ENCODE assay signal across 7 cellular contexts in the genomic region with DNA sequence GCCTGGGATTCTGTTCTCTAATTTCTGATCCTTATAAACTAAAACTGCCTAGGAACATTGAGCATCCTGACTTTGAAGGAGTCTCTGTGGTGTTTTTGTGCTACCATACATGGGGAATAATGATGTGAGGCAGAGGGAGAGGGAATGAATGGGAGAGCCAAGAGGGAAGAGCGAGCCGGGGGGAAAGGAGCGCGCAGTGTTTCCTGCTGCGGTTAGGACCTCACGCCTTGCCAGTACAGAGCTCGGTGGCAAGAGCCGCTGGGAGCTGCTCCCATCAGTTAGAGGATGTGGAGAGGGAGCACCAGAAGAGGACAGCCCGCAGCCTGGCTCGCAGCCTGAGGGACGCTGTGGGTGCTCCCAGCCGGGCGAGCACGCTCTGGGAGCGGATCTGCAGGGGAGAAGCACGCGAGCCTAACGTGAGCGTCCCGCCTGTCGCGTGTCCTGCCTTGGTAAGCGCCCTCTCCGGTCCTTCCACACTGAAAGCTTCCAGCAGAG.
A peak's percentile ranks its signal among the peaks of the same experiment; 100 is the strongest.
DNase-seq lines count a peak whose midpoint lies in the region; ATAC-seq and TF ChIP-seq lines count a peak whose summit lies in the region.

No MANE protein-coding gene starts in this region.

- H3K36me3 Mint-ChIP-seq in naive B cell = no peaks in the 10 kb centered on the region

- H3K27ac Mint-ChIP-seq in naive B cell = peak overlapping the region; percentile 98 to 100 (median 100)

- no peaks in the 10 kb centered on the region for H3K27me3 Mint-ChIP-seq in naive B cell

- peaks cover 65 to 78% (median 73%) of the 10 kb centered on the region in 3 donors for H3K4me1 Mint-ChIP-seq in naive B cell

- DNase-seq in RPMI8226 (peak; percentile 48), epidermal melanocyte (ENCODE audit: insufficient read length, low spot score) (peak; percentile 53), naive B cell (no peak), NCI-H2029 (lab: John Stamatoyannopoulos, UW) (no peak), GM10266 (ENCODE audit: extremely low spot score) (no peak)

- peaks cover 0 to 5% (median 0%) of the 10 kb centered on the region in 7 donors for H3K9me3 Mint-ChIP-seq in naive B cell

- no peak for TF ChIP-seq POLR2A in GM18505 (IDR thresholded peaks at IDR 0.05; ENCODE audit: borderline replicate concordance, extremely low read depth, insufficient read depth, insufficient read length)

- no peak for TF ChIP-seq CTCF in GM10266 (IDR thresholded peaks at IDR 0.05; ENCODE audit: control insufficient read depth, insufficient read depth, low read depth, missing control alignments)

- H3K4me3 Mint-ChIP-seq in naive B cell = peak overlapping the region; percentile 85 to 98 (median 91)

- ATAC-seq in GM18505 (IDR thresholded peaks at IDR 0.05; ENCODE audit: unreplicated experiment) (peak; percentile 2), HG02759 (IDR thresholded peaks at IDR 0.05; ENCODE audit: unreplicated experiment) (peak; percentile 6), naive B cell (ENCODE audit: low read depth in 2 of 2) (peak in 1 of 2 donors; percentile 1)

Comparison
In these comparisons a context has a peak if more than half of its experiments do, and no peak if none do; other contexts are left out.
1. DNase-seq: peak in RPMI8226 (single experiment) and epidermal melanocyte (single experiment); none in naive B cell (single experiment), NCI-H2029 (single experiment) and GM10266 (single experiment).